Comparison of ENCODE assay signal across 8 cellular contexts in the genomic region with DNA sequence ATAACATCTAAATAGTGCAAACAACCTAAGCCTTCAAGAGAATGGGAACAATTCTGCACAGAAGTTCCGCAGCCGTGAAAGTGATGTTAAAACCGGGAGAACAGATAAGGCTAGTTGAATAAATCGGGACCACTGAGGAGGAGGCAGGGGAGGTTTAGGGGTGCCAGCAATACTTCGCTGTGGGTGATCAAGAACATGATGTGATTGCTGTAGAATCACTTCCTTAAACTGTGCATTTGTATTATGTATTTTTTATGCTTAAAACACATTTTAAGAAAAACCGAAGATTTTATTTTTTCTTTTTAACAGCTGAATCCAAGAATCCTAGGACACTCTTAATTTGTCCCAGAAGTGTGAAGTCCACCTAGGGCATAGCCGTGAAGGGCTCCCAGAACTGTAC. TPM values are rescaled to one million over a fixed set of nuclear protein-coding genes. Genes with fewer than 3 reads are reported as not detected.
DNase-seq lines count a peak whose midpoint lies in the region; ATAC-seq and TF ChIP-seq lines count a peak whose summit lies in the region.

No MANE protein-coding gene starts in this region.

- peaks cover 29% of the 10 kb centered on the region for H3K4me1 Mint-ChIP-seq in stimulated activated naive CD8-positive, alpha-beta T cell treated with anti-CD3 and anti-CD28 coated beads, Interleukin-15, Interleukin-2, amounts not matched to agents 100 ng/mL and 50 ng/mL, for 24 hours (ENCODE audit: low read depth)
- H3K4me1 Mint-ChIP-seq in activated naive CD8-positive, alpha-beta T cell treated with anti-CD3 and anti-CD28 coated beads for 36 hours, result peaks cover 30% of the 10 kb centered on the region
- peaks cover 8% of the 10 kb centered on the region for H3K4me1 Mint-ChIP-seq in memory B cell

- ATAC-seq in stimulated activated naive CD8-positive, alpha-beta T cell treated with anti-CD3 and anti-CD28 coated beads, Interleukin-15, Interleukin-2, amounts not matched to agents 100 U/mL and 50 U/mL, for 24 hours, result no peak
- ATAC-seq in memory B cell (ENCODE audit: low read depth), result peak; percentile 59
- no peak for ATAC-seq in HG03039 (IDR thresholded peaks at IDR 0.05; ENCODE audit: unreplicated experiment)

- DNase-seq in stimulated activated naive CD8-positive, alpha-beta T cell treated with anti-CD3 and anti-CD28 coated beads, Interleukin-15, Interleukin-2, amounts not matched to agents 100 U/mL and 50 U/mL, for 24 hours, result no peak
- no peak for DNase-seq in activated naive CD8-positive, alpha-beta T cell treated with anti-CD3 and anti-CD28 coated beads for 36 hours
- no peak for DNase-seq in memory B cell (ENCODE audit: low spot score in 2 of 2)
- no peak for DNase-seq in NCI-H226
- DNase-seq in GM13976 (ENCODE audit: low spot score), result no peak
- no peak for DNase-seq in occipital lobe (lab: John Stamatoyannopoulos, UW)

- TF ChIP-seq CTCF in GM13976 (IDR thresholded peaks at IDR 0.05; ENCODE audit: borderline replicate concordance, control extremely low read depth, extremely low read depth, insufficient read depth, missing control alignments), result no peak

- H3K4me3 Mint-ChIP-seq in stimulated activated naive CD8-positive, alpha-beta T cell treated with anti-CD3 and anti-CD28 coated beads, Interleukin-15, Interleukin-2, amounts not matched to agents 100 ng/mL and 50 ng/mL, for 24 hours, result peak overlapping the region; percentile 45
- H3K4me3 Mint-ChIP-seq in activated naive CD8-positive, alpha-beta T cell treated with anti-CD3 and anti-CD28 coated beads for 36 hours, result peak overlapping the region; percentile 86
- H3K4me3 Mint-ChIP-seq in memory B cell, result peak overlapping the region; percentile 95

- no peaks in the 10 kb centered on the region for H3K9me3 Mint-ChIP-seq in stimulated activated naive CD8-positive, alpha-beta T cell treated with anti-CD3 and anti-CD28 coated beads, Interleukin-15, Interleukin-2, amounts not matched to agents 100 ng/mL and 50 ng/mL, for 24 hours
- no peaks in the 10 kb centered on the region for H3K9me3 Mint-ChIP-seq in activated naive CD8-positive, alpha-beta T cell treated with anti-CD3 and anti-CD28 coated beads for 36 hours
- H3K9me3 Mint-ChIP-seq in memory B cell, result no peaks in the 10 kb centered on the region

- H3K27ac Mint-ChIP-seq in stimulated activated naive CD8-positive, alpha-beta T cell treated with anti-CD3 and anti-CD28 coated beads, Interleukin-15, Interleukin-2, amounts not matched to agents 100 ng/mL and 50 ng/mL, for 24 hours, result peak overlapping the region; percentile 1
- peak overlapping the region; percentile 56 for H3K27ac Mint-ChIP-seq in activated naive CD8-positive, alpha-beta T cell treated with anti-CD3 and anti-CD28 coated beads for 36 hours
- H3K27ac Mint-ChIP-seq in memory B cell, result peak overlapping the region; percentile 95

- H3K36me3 Mint-ChIP-seq in stimulated activated naive CD8-positive, alpha-beta T cell treated with anti-CD3 and anti-CD28 coated beads, Interleukin-15, Interleukin-2, amounts not matched to agents 100 ng/mL and 50 ng/mL, for 24 hours (ENCODE audit: low read depth), result peaks cover 4% of the 10 kb centered on the region
- H3K36me3 Mint-ChIP-seq in activated naive CD8-positive, alpha-beta T cell treated with anti-CD3 and anti-CD28 coated beads for 36 hours, result peaks cover 9% of the 10 kb centered on the region
- no peaks in the 10 kb centered on the region for H3K36me3 Mint-ChIP-seq in memory B cell

- no peaks in the 10 kb centered on the region for H3K27me3 Mint-ChIP-seq in stimulated activated naive CD8-positive, alpha-beta T cell treated with anti-CD3 and anti-CD28 coated beads, Interleukin-15, Interleukin-2, amounts not matched to agents 100 ng/mL and 50 ng/mL, for 24 hours
- H3K27me3 Mint-ChIP-seq in activated naive CD8-positive, alpha-beta T cell treated with anti-CD3 and anti-CD28 coated beads for 36 hours, result no peaks in the 10 kb centered on the region
- no peaks in the 10 kb centered on the region for H3K27me3 Mint-ChIP-seq in memory B cell

- in situ Hi-C loops in GM13976 (cut with MboI; ENCODE audit: low sequenced_read_pairs, unreplicated experiment), result loop anchor here (10.0 to 25.0 kb wide), 3 partner anchors 513 to 1331 kb away; a partner anchor contains a TSS

RNA-seq across cellular contexts. Expression of a gene that starts 33.6 kb away (rescaled TPM):
- 10 to 100 TPM; 14.9 to 15.3 TPM for total RNA-seq in activated naive CD8-positive, alpha-beta T cell treated with anti-CD3 and anti-CD28 coated beads for 36 hours
- 22.3 TPM for total RNA-seq in occipital lobe

Comparison
In these comparisons a context has a peak if more than half of its experiments do, and no peak if none do; other contexts are left out.
1. H3K27ac Mint-ChIP-seq: peak in every context shown above with its lines; median percentile 95 in memory B cell; 56 in activated naive CD8-positive, alpha-beta T cell treated with anti-CD3 and anti-CD28 coated beads for 36 hours; 1 in stimulated activated naive CD8-positive, alpha-beta T cell treated with anti-CD3 and anti-CD28 coated beads, Interleukin-15, Interleukin-2, amounts not matched to agents 100 ng/mL and 50 ng/mL, for 24 hours.
2. H3K4me3 Mint-ChIP-seq: peak in every context shown above with its lines; median percentile 95 in memory B cell; 86 in activated naive CD8-positive, alpha-beta T cell treated with anti-CD3 and anti-CD28 coated beads for 36 hours; 45 in stimulated activated naive CD8-positive, alpha-beta T cell treated with anti-CD3 and anti-CD28 coated beads, Interleukin-15, Interleukin-2, amounts not matched to agents 100 ng/mL and 50 ng/mL, for 24 hours.